In genomic region chr12:116033765-116034164, GRCh38 we compare ENCODE assay signal across 1 cellular context.
TF ChIP-seq lines count a peak whose summit lies in the region.

No MANE protein-coding gene starts in this region.

TF ChIP-seq in IMR-90, 13 proteins besides CTCF, POLR2A, EP300 and RAD21:
- no peak for TF ChIP-seq BHLHE40 (IDR thresholded peaks at IDR 0.05; ENCODE audit: low read depth, low read length)
- TF ChIP-seq FOS (IDR thresholded peaks at IDR 0.05; ENCODE audit: low read depth, low read length): no peak
- no peak for TF ChIP-seq SMC3 (IDR thresholded peaks at IDR 0.05; ENCODE audit: low read depth, low read length)
TF ChIP-seq in IMR-90: peak in this region for 0.
